Comparison of ENCODE assay signal across 17 cellular contexts in the genomic region with DNA sequence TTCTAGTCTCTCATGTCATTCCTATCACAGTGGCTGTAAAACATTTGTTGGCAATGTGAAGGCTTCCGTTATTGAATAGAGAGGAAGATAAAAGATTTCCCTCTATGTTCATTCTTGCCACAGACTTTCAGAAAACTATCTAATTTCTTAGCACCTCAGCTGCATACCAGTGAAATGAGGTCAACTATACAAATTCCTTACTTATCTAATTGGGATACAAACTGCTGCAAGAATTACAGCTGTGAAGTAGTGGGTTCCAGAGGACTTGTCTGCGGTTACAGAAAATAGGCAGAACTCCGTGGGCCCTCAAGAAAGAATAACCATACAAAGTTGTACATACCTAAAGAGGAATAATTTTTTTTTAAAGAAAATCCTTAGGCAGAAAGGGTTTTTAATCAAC.
DNase-seq lines count a peak whose midpoint lies in the region; ATAC-seq and TF ChIP-seq lines count a peak whose summit lies in the region.
"Had no signal": no experiment of that assay in that cellular context is flagged by ENCODE, and none has a peak within 500 bp of the region (broad histone marks: within the 10 kb centered on the region; RNA-seq: fewer than 3 reads in every experiment).

No MANE protein-coding gene starts in this region.

- H3K36me3 ChIP-seq in smooth muscle cell (ENCODE audit: low read depth): no peaks in the 10 kb centered on the region
- H3K36me3 ChIP-seq: BLaER1 treated with 17β-estradiol and CSF1 and Interleukin-3, amounts not matched to agents 10 nM and 100 nM had no signal

- H4K20me1 ChIP-seq in smooth muscle cell (ENCODE audit: low read depth): no peaks in the 10 kb centered on the region
- H4K20me1 ChIP-seq: BLaER1 treated with 17β-estradiol and CSF1 and Interleukin-3, amounts not matched to agents 10 nM and 100 nM had no signal

- no peak overlapping the region for H3K9ac ChIP-seq in smooth muscle cell (ENCODE audit: low read depth)
- H3K9ac ChIP-seq: BLaER1 treated with 17β-estradiol and CSF1 and Interleukin-3, amounts not matched to agents 10 nM and 100 nM had no signal

- no peaks in the 10 kb centered on the region for H3K36me3 Mint-ChIP-seq in immature natural killer cell

- TF ChIP-seq CTCF in fibroblast of the aortic adventitia (IDR thresholded peaks at IDR 0.05; ENCODE audit: insufficient read depth, low read length) (no peak), smooth muscle cell (IDR thresholded peaks at IDR 0.05; ENCODE audit: borderline replicate concordance, insufficient read depth, poor library complexity, severe bottlenecking) (no peak)

- no peak overlapping the region for H3K4me3 Mint-ChIP-seq in immature natural killer cell
- H3K4me3 Mint-ChIP-seq: CD4-positive, alpha-beta T cell; GM23338 had no signal

- intact Hi-C loops in left ventricle myocardium superior (cut with micrococcal nuclease): no loop called here
- intact Hi-C loops in Right ventricle myocardium inferior (cut with DNase I): no loop called here

- no peaks in the 10 kb centered on the region for H3F3A ChIP-seq in smooth muscle cell (ENCODE audit: low read depth)

- H3K27ac Mint-ChIP-seq in immature natural killer cell: no peak overlapping the region
- H3K27ac Mint-ChIP-seq: CD4-positive, alpha-beta T cell; GM23338 had no signal

- H3K27ac ChIP-seq in smooth muscle cell (ENCODE audit: low read depth) (no peak overlapping the region), caudate nucleus (ENCODE audit: low read depth, low read length) (no peak overlapping the region)
- H3K27ac ChIP-seq: 22Rv1; BLaER1 treated with 17β-estradiol and CSF1 and Interleukin-3, amounts not matched to agents 10 nM and 100 nM had no signal

- peak; percentile 41 for ATAC-seq in left ventricle myocardium superior
- no peak for ATAC-seq in Right ventricle myocardium inferior
- ATAC-seq: GM23338, HepG2 had no signal

- H3K9me3 Mint-ChIP-seq in immature natural killer cell: no peaks in the 10 kb centered on the region
- H3K9me3 Mint-ChIP-seq: CD4-positive, alpha-beta T cell; GM23338 had no signal

- no peaks in the 10 kb centered on the region for H3K79me2 ChIP-seq in smooth muscle cell (ENCODE audit: low read depth)

- no peaks in the 10 kb centered on the region for H3K4me1 Mint-ChIP-seq in immature natural killer cell
- H3K4me1 Mint-ChIP-seq: GM23338 had no signal

- H3K4me2 ChIP-seq in smooth muscle cell: peak overlapping the region; percentile 28
- H3K4me2 ChIP-seq: BLaER1 treated with 17β-estradiol and CSF1 and Interleukin-3, amounts not matched to agents 10 nM and 100 nM; GM23338 had no signal

- H3K9me3 ChIP-seq in smooth muscle cell (replicated peaks; ENCODE audit: low read depth): no peaks in the 10 kb centered on the region
- H3K9me3 ChIP-seq: BLaER1 treated with 17β-estradiol and CSF1 and Interleukin-3, amounts not matched to agents 10 nM and 100 nM had no signal

- H3K4me1 ChIP-seq in smooth muscle cell (ENCODE audit: low read depth): peaks cover 23% of the 10 kb centered on the region
- H3K4me1 ChIP-seq: BLaER1 treated with 17β-estradiol and CSF1 and Interleukin-3, amounts not matched to agents 10 nM and 100 nM had no signal

- H3K4me3 ChIP-seq in fibroblast of the aortic adventitia (ENCODE audit: low read depth, low read length): no peak overlapping the region
- no peak overlapping the region for H3K4me3 ChIP-seq in smooth muscle cell
- H3K4me3 ChIP-seq: BLaER1 treated with 17β-estradiol and CSF1 and Interleukin-3, amounts not matched to agents 10 nM and 100 nM; GM23338 had no signal

- H2AFZ ChIP-seq in smooth muscle cell (ENCODE audit: low read depth): no peak overlapping the region
- H2AFZ ChIP-seq: GM23338 had no signal

- DNase-seq in left ventricle myocardium superior: no peak
- no peak for DNase-seq in Right ventricle myocardium inferior (ENCODE audit: missing footprints)
- DNase-seq in fibroblast of the aortic adventitia (ENCODE audit: low read depth): peak; percentile 2
- peak; percentile 7 for DNase-seq in kidney tubule cell (ENCODE audit: low spot score)
- DNase-seq in smooth muscle cell (lab: John Stamatoyannopoulos, UW; ENCODE audit: unreplicated experiment): no peak
- no peak for DNase-seq in caudate nucleus (lab: John Stamatoyannopoulos, UW)
- DNase-seq in immature natural killer cell: no peak
- DNase-seq in NCI-H2171 (lab: John Stamatoyannopoulos, UW): no peak
- DNase-seq: CD4-positive, alpha-beta T cell; DMS153; DMS79 treated with DMSO at 0.1 percent for 48 hours; EL; H7 had no signal

- H3K27me3 Mint-ChIP-seq in immature natural killer cell (ENCODE audit: low read depth in 3 of 3): peaks cover 0 to 2% (median 0%) of the 10 kb centered on the region in 3 donors
- H3K27me3 Mint-ChIP-seq: CD4-positive, alpha-beta T cell had no signal

- H3K27me3 ChIP-seq in smooth muscle cell (ENCODE audit: low read depth): no peaks in the 10 kb centered on the region

- WGBS in smooth muscle cell (ENCODE audit: low lambda C conversion rate): 36% methylated on average over 3 of the region's 3 CpGs

Comparison
In these comparisons a context has a peak if more than half of its experiments do, and no peak if none do; other contexts are left out.
1. DNase-seq: peak in fibroblast of the aortic adventitia (single experiment) and kidney tubule cell (single experiment); none in left ventricle myocardium superior (single experiment), Right ventricle myocardium inferior (single experiment), smooth muscle cell (single experiment), caudate nucleus (0 of 61), immature natural killer cell (0 of 3) and NCI-H2171 (single experiment).